Comparison of ENCODE assay signal across 24 cellular contexts in the genomic region with DNA sequence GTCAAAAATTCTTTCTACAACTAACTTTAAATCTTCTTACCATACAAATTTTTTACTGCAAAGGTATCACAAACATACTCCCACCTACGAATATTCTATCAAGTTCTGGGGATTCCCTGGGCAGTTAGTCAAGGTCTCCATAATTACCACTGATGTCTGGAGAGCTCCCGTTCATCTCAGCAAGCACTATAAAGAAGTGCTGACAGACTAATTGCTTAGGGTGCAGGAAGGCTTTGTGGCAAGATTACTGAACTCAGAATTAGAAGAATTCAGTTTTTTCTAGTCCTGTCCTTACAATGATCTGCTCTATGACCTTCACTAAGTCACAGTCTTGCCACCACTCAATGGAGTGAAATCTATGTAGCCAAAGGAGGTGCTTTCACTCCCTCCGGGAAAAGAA.
DNase-seq lines count a peak whose midpoint lies in the region; ATAC-seq and TF ChIP-seq lines count a peak whose summit lies in the region.
"Had no signal": no experiment of that assay in that cellular context is flagged by ENCODE, and none has a peak within 500 bp of the region (broad histone marks: within the 10 kb centered on the region; RNA-seq: fewer than 3 reads in every experiment).

No MANE protein-coding gene starts in this region.

- no peaks in the 10 kb centered on the region for H3K27me3 Mint-ChIP-seq in activated T-cell treated with anti-CD3 and anti-CD28 coated beads, Interleukin-2, amount 50 U/mL, for 24 hours
- H3K27me3 Mint-ChIP-seq in GM23338 (ENCODE audit: insufficient read depth, low read depth, poor library complexity) (peaks cover 3% of the 10 kb centered on the region), WTC11 (ENCODE audit: low read depth) (no peaks in the 10 kb centered on the region)
- H3K27me3 Mint-ChIP-seq: IgD-negative memory B cell; naive thymus-derived CD4-positive, alpha-beta T cell; stimulated activated memory B cell treated with anti-CD40 and anti-IgM and Interleukin-4, amounts not matched to agents 10 μg/mL and 1 μg/mL and 100 μg/mL, for 72 hours had no signal

- H3K79me2 ChIP-seq in GM23338 (replicated peaks; ENCODE audit: insufficient read depth), result peaks cover 78% of the 10 kb centered on the region

- peak overlapping the region; percentile 9 for H3K4me3 Mint-ChIP-seq in activated T-cell treated with anti-CD3 and anti-CD28 coated beads, Interleukin-2, amount 50 U/mL, for 24 hours
- H3K4me3 Mint-ChIP-seq in GM23338 (no peak overlapping the region), WTC11 (no peak overlapping the region)
- H3K4me3 Mint-ChIP-seq: CD14-positive monocyte; IgD-negative memory B cell; naive thymus-derived CD4-positive, alpha-beta T cell; stimulated activated memory B cell treated with anti-CD40 and anti-IgM and Interleukin-4, amounts not matched to agents 10 μg/mL and 1 μg/mL and 100 μg/mL, for 72 hours had no signal

- TF ChIP-seq CTCF in GM23338 (conservative IDR thresholded peaks at IDR 0.05; ENCODE audit: low read depth in 2 of 2) (no peak), WTC11 (IDR thresholded peaks at IDR 0.05) (no peak)

- no peak overlapping the region for H2AFZ ChIP-seq in GM23338
- H2AFZ ChIP-seq: parathyroid adenoma had no signal

- peaks cover 80% of the 10 kb centered on the region for H3K4me1 Mint-ChIP-seq in activated T-cell treated with anti-CD3 and anti-CD28 coated beads, Interleukin-2, amount 50 U/mL, for 24 hours (ENCODE audit: low read depth)
- peaks cover 46% of the 10 kb centered on the region for H3K4me1 Mint-ChIP-seq in GM23338
- H3K4me1 Mint-ChIP-seq in WTC11, result peaks cover 59% of the 10 kb centered on the region
- H3K4me1 Mint-ChIP-seq: CD14-positive monocyte had no signal

- no peak overlapping the region for H3K4me2 ChIP-seq in GM23338

- no peaks in the 10 kb centered on the region for H3K9me2 ChIP-seq in GM23338 (ENCODE audit: insufficient read depth)

- H3K27me3 ChIP-seq in GM23338 (ENCODE audit: insufficient read depth) (no peaks in the 10 kb centered on the region), muscle layer of duodenum (ENCODE audit: low read depth, low read length) (no peaks in the 10 kb centered on the region)
- H3K27me3 ChIP-seq: body of pancreas, thyroid gland had no signal

- POLR2A ChIA-PET in WTC11 (lab: Charles Lee), result no interaction called here

- no peaks in the 10 kb centered on the region for H3K9me3 ChIP-seq in muscle layer of duodenum (ENCODE audit: control insufficient read depth in 1 of 2, low read length in 2 of 2)
- H3K9me3 ChIP-seq: body of pancreas, thyroid gland had no signal

- H3K4me3 ChIP-seq in GM23338, result no peak overlapping the region
- H3K4me3 ChIP-seq in muscle layer of duodenum (ENCODE audit: low read depth in 1 of 2, low read length in 2 of 2), result no peak overlapping the region
- H3K4me3 ChIP-seq: body of pancreas, coronary artery, thyroid gland had no signal

- peaks cover 43% of the 10 kb centered on the region for H3K4me1 ChIP-seq in GM23338 (ENCODE audit: insufficient read depth)
- H3K4me1 ChIP-seq in muscle layer of duodenum (ENCODE audit: control insufficient read depth in 1 of 2, insufficient read depth in 2 of 2, low read length in 2 of 2), result peaks cover 3 to 9% of the 10 kb centered on the region in 2 donors

- no peaks in the 10 kb centered on the region for H3F3A ChIP-seq in GM23338 (replicated peaks; ENCODE audit: low read depth)

- H3K36me3 ChIP-seq in GM23338 (ENCODE audit: insufficient read depth) (peaks cover 2% of the 10 kb centered on the region; the same call in 1 of the 2 replicates), muscle layer of duodenum (ENCODE audit: control insufficient read depth in 1 of 2, insufficient read depth in 2 of 2, low read length in 2 of 2) (peaks cover 0 to 12% of the 10 kb centered on the region in 2 donors)
- H3K36me3 ChIP-seq: thyroid gland, WERI-Rb-1 had no signal

- peak overlapping the region; percentile 81 for H3K27ac Mint-ChIP-seq in activated T-cell treated with anti-CD3 and anti-CD28 coated beads, Interleukin-2, amount 50 U/mL, for 24 hours
- H3K27ac Mint-ChIP-seq in GM23338 (peak overlapping the region; percentile 24; the same call in 1 of the 2 replicates), WTC11 (peak overlapping the region; percentile 66)
- H3K27ac Mint-ChIP-seq: CD14-positive monocyte; stimulated activated memory B cell treated with anti-CD40 and anti-IgM and Interleukin-4, amounts not matched to agents 10 μg/mL and 1 μg/mL and 100 μg/mL, for 72 hours had no signal

- H3K27ac ChIP-seq in GM23338 (ENCODE audit: low read depth), result no peak overlapping the region
- peak overlapping the region; percentile 11 for H3K27ac ChIP-seq in muscle layer of duodenum (ENCODE audit: low read length)
- no peak overlapping the region for H3K27ac ChIP-seq in substantia nigra (ENCODE audit: low read depth, low read length, poor library complexity, severe bottlenecking)
- H3K27ac ChIP-seq: body of pancreas, coronary artery, parathyroid adenoma, thyroid gland, WERI-Rb-1 had no signal

- ATAC-seq in GM23338, result no peak
- ATAC-seq in WTC11, result no peak
- ATAC-seq: body of pancreas; naive thymus-derived CD4-positive, alpha-beta T cell; sciatic nerve; stimulated activated memory B cell treated with anti-CD40 and anti-IgM and Interleukin-4, amounts not matched to agents 10 μg/mL and 1 μg/mL and 100 μg/mL, for 72 hours had no signal

- peaks cover 62% of the 10 kb centered on the region for H3K36me3 Mint-ChIP-seq in activated T-cell treated with anti-CD3 and anti-CD28 coated beads, Interleukin-2, amount 50 U/mL, for 24 hours (ENCODE audit: low read depth)
- peaks cover 13% of the 10 kb centered on the region; the same call in 2 of the 3 replicates for H3K36me3 Mint-ChIP-seq in GM23338 (ENCODE audit: low read depth)
- H3K36me3 Mint-ChIP-seq in WTC11, result no peaks in the 10 kb centered on the region; the same call in 1 of the 2 replicates
- H3K36me3 Mint-ChIP-seq: CD14-positive monocyte; IgD-negative memory B cell; stimulated activated memory B cell treated with anti-CD40 and anti-IgM and Interleukin-4, amounts not matched to agents 10 μg/mL and 1 μg/mL and 100 μg/mL, for 72 hours had no signal

- no peaks in the 10 kb centered on the region for H3K9me3 Mint-ChIP-seq in activated T-cell treated with anti-CD3 and anti-CD28 coated beads, Interleukin-2, amount 50 U/mL, for 24 hours
- H3K9me3 Mint-ChIP-seq in GM23338 (no peaks in the 10 kb centered on the region), WTC11 (no peaks in the 10 kb centered on the region)
- H3K9me3 Mint-ChIP-seq: IgD-negative memory B cell; naive thymus-derived CD4-positive, alpha-beta T cell; stimulated activated memory B cell treated with anti-CD40 and anti-IgM and Interleukin-4, amounts not matched to agents 10 μg/mL and 1 μg/mL and 100 μg/mL, for 72 hours had no signal

- H4K20me1 ChIP-seq in GM23338 (replicated peaks; ENCODE audit: insufficient read depth), result peaks cover 14% of the 10 kb centered on the region; the same call in 1 of the 2 replicates

- CTCF ChIA-PET in WTC11 (lab: Charles Lee), result interaction anchor here (1.3 kb wide), 1 partner anchor 124 kb away, joined by 3 read pairs; no protein-coding TSS in a partner anchor

- no peak for DNase-seq in activated T-cell treated with anti-CD3 and anti-CD28 coated beads, Interleukin-2, amount 50 U/mL, for 24 hours
- no peak for DNase-seq in activated T-cell treated with anti-CD3 and anti-CD28 coated beads for 4 hours
- DNase-seq in GM23338 (ENCODE audit: low spot score), result no peak
- no peak for DNase-seq in WTC11 (ENCODE audit: low spot score)
- no peak for DNase-seq in activated effector memory CD4-positive, alpha-beta T cell treated with anti-CD3 and anti-CD28 coated beads, Interleukin-2, amount 50 U/mL, for 16 hours
- DNase-seq in NCI-H1694 (lab: John Stamatoyannopoulos, UW), result no peak
- no peak for DNase-seq in substantia nigra (lab: John Stamatoyannopoulos, UW)
- DNase-seq: body of pancreas; GF-D8; mesendoderm; naive thymus-derived CD4-positive, alpha-beta T cell; NCI-H146; NCI-H226; NCI-H82; SHP77; thyroid gland; WERI-Rb-1 had no signal

TF ChIP-seq in GM23338, 12 proteins besides CTCF, POLR2A, EP300 and RAD21 (continues in another document):
- TF ChIP-seq EZH2 (IDR thresholded peaks at IDR 0.05; ENCODE audit: low read depth, unreplicated experiment), result no peak

TF ChIP-seq in WTC11, 78 proteins besides CTCF, POLR2A, EP300 and RAD21 (continues in another document):
- TF ChIP-seq ZNF232 (CRISPR knock-in tag; IDR thresholded peaks at IDR 0.05) (no peak), NR1H2 (CRISPR knock-in tag; IDR thresholded peaks at IDR 0.05) (no peak), ESRRA (CRISPR knock-in tag; IDR thresholded peaks at IDR 0.05; ENCODE audit: borderline replicate concordance) (no peak), NFYB (CRISPR knock-in tag; conservative IDR thresholded peaks at IDR 0.05; ENCODE audit: low read depth) (no peak), OVOL2 (CRISPR knock-in tag; IDR thresholded peaks at IDR 0.05; ENCODE audit: borderline replicate concordance) (no peak), SOX15 (CRISPR knock-in tag; IDR thresholded peaks at IDR 0.05) (no peak)
- TF ChIP-seq, protein P1, sequence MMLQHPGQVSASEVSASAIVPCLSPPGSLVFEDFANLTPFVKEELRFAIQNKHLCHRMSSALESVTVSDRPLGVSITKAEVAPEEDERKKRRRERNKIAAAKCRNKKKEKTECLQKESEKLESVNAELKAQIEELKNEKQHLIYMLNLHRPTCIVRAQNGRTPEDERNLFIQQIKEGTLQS (CRISPR knock-in tag; conservative IDR thresholded peaks at IDR 0.05), result no peak
- TF ChIP-seq, protein P2, sequence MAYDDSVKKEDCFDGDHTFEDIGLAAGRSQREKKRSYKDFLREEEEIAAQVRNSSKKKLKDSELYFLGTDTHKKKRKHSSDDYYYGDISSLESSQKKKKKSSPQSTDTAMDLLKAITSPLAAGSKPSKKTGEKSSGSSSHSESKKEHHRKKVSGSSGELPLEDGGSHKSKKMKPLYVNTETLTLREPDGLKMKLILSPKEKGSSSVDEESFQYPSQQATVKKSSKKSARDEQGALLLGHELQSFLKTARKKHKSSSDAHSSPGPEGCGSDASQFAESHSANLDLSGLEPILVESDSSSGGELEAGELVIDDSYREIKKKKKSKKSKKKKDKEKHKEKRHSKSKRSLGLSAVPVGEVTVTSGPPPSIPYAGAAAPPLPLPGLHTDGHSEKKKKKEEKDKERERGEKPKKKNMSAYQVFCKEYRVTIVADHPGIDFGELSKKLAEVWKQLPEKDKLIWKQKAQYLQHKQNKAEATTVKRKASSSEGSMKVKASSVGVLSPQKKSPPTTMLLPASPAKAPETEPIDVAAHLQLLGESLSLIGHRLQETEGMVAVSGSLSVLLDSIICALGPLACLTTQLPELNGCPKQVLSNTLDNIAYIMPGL (CRISPR knock-in tag; IDR thresholded peaks at IDR 0.05), result no peak

Comparison
In these comparisons a context has a peak if more than half of its experiments do, and no peak if none do; other contexts are left out.
1. H3K27ac Mint-ChIP-seq: peak in every context shown above with its lines; median percentile 81 in activated T-cell treated with anti-CD3 and anti-CD28 coated beads, Interleukin-2, amount 50 U/mL, for 24 hours; 66 in WTC11; 24 in GM23338.